In genomic region chr6:37303891-37304503, GRCh38 we compare ENCODE assay signal across 8 cellular contexts. TPM values are rescaled to one million over a fixed set of nuclear protein-coding genes. Genes with fewer than 3 reads are reported as not detected.
DNase-seq lines count a peak whose midpoint lies in the region; ATAC-seq, FAIRE-seq and TF ChIP-seq lines count a peak whose summit lies in the region.

No MANE protein-coding gene starts in this region.

- ATAC-seq in Right ventricle myocardium inferior = peak; percentile 53
- ATAC-seq in lower lobe of right lung = no peak
- no peak for ATAC-seq in HG03108 (IDR thresholded peaks at IDR 0.05; ENCODE audit: unreplicated experiment)
- no peak for ATAC-seq in HG02571 (IDR thresholded peaks at IDR 0.05; ENCODE audit: unreplicated experiment)

- peaks cover 4% of the 10 kb centered on the region for H3K4me1 ChIP-seq in lower lobe of right lung

- H3K9me3 ChIP-seq in lower lobe of right lung = no peaks in the 10 kb centered on the region

- FAIRE-seq in bronchial epithelial cell (lab: Jason Lieb, UNC) = no peak

- TF ChIP-seq CTCF in bronchial epithelial cell (IDR thresholded peaks at IDR 0.05; ENCODE audit: insufficient read depth, low read length, severe bottlenecking) = peak; percentile 62
- TF ChIP-seq CTCF in lower lobe of right lung (IDR thresholded peaks at IDR 0.05) = peak; percentile 34

- H3K27me3 ChIP-seq in bronchial epithelial cell (ENCODE audit: control insufficient read depth, insufficient read depth, low read length) (no peaks in the 10 kb centered on the region), lower lobe of right lung (ENCODE audit: low read depth) (no peaks in the 10 kb centered on the region)

- DNase-seq in Right ventricle myocardium inferior (ENCODE audit: missing footprints) (no peak), cardiac septum (ENCODE audit: low spot score) (no peak), NCI-H2171 (lab: John Stamatoyannopoulos, UW) (peak; percentile 19), bronchial epithelial cell (ENCODE audit: low read depth) (peak; percentile 59), lower lobe of right lung (no peak), SW480 (ENCODE audit: low spot score) (no peak)

- peaks cover 5% of the 10 kb centered on the region for H3K36me3 ChIP-seq in bronchial epithelial cell (ENCODE audit: control insufficient read depth, insufficient read depth, low read length)
- H3K36me3 ChIP-seq in lower lobe of right lung = peaks cover 38% of the 10 kb centered on the region

- no peak overlapping the region for H3K27ac ChIP-seq in lower lobe of right lung

- intact Hi-C loops in Right ventricle myocardium inferior (cut with DNase I) = no loop called here
- intact Hi-C loops in cardiac septum (cut with DNase I) = no loop called here
- intact Hi-C loops in lower lobe of right lung (cut with DNase I) = no loop called here

- H3K4me3 ChIP-seq in bronchial epithelial cell (ENCODE audit: low read depth, low read length) (no peak overlapping the region), lower lobe of right lung (no peak overlapping the region)

RNA-seq across cellular contexts. Expression of gene TMEM217, which starts 46.1 kb away (rescaled TPM):
- 0.30 TPM for total RNA-seq in Right ventricle myocardium inferior
- total RNA-seq in cardiac septum = 1.0 TPM
- total RNA-seq in bronchial epithelial cell = 0.26 and 0.38 TPM in 2 replicates
- 1.1 TPM for total RNA-seq in lower lobe of right lung

RNA-seq across cellular contexts. Expression of gene TBC1D22B, which starts 46.4 kb away (rescaled TPM):
- total RNA-seq in Right ventricle myocardium inferior = 6.3 TPM
- total RNA-seq in cardiac septum = 9.1 TPM
- 4.7 and 6.7 TPM in 2 replicates for total RNA-seq in bronchial epithelial cell
- 11.5 TPM for total RNA-seq in lower lobe of right lung

RNA-seq across cellular contexts. Expression of gene RNF8, which starts 49.8 kb away (rescaled TPM):
- total RNA-seq in Right ventricle myocardium inferior (14.9 TPM), cardiac septum (13.2 TPM), bronchial epithelial cell (20.8 and 29.2 TPM in 2 replicates), lower lobe of right lung (13.1 TPM)

Comparison
In these comparisons a context has a peak if more than half of its experiments do, and no peak if none do; other contexts are left out.
1. DNase-seq: peak in NCI-H2171 (single experiment) and bronchial epithelial cell (single experiment); none in Right ventricle myocardium inferior (single experiment), cardiac septum (single experiment), lower lobe of right lung (single experiment) and SW480 (single experiment).